Comparison of ENCODE assay signal across 10 cellular contexts in genomic region chr1:155646307-155646706, GRCh38. TPM values are rescaled to one million over a fixed set of nuclear protein-coding genes. Genes with fewer than 3 reads are reported as not detected.
DNase-seq lines count a peak whose midpoint lies in the region; TF ChIP-seq lines count a peak whose summit lies in the region.
"Had no signal": no experiment of that assay in that cellular context is flagged by ENCODE, and none has a peak within 500 bp of the region (broad histone marks: within the 10 kb centered on the region; RNA-seq: fewer than 3 reads in every experiment).

No MANE protein-coding gene starts in this region.

- no peak overlapping the region for H3K4ac ChIP-seq in H9 (ENCODE audit: low read depth, low read length)

- H3K4me2 ChIP-seq in H9 (ENCODE audit: insufficient read depth, insufficient read length, low read length): no peak overlapping the region

- H3K4me3 ChIP-seq in foreskin fibroblast (ENCODE audit: low read depth in 1 of 2, low read length in 2 of 2): no peak overlapping the region
- H3K4me3 ChIP-seq in subcutaneous abdominal adipose tissue (ENCODE audit: low read depth in 1 of 5, low read length in 5 of 5): no peak overlapping the region

- H3K23ac ChIP-seq in H9 (ENCODE audit: insufficient read length, low read depth, low read length): no peak overlapping the region

- DNase-seq in H9: no peak
- DNase-seq in SIG-M5 (lab: John Stamatoyannopoulos, UW): peak; percentile 26
- DNase-seq in foreskin fibroblast: peak; percentile 12 to 37
- no peak for DNase-seq in activated T-helper 1 cell treated with anti-CD3 and anti-CD28 coated beads, Interleukin-12 subunit alpha, Interleukin-12 subunit beta, Interleukin-2, Interleukin-4 antibody, amounts not matched to agents 30 ng/mL and 10 ng/mL and 1 ng/mL, durations not matched to agents 14 hours and 24 hours and 36 hours (ENCODE audit: low spot score)
- DNase-seq in activated CD4-positive, CD25-positive, alpha-beta regulatory T cell (lab: John Stamatoyannopoulos, UW): no peak
- DNase-seq in NCI-H748 treated with DMSO at 0.1 percent for 48 hours (lab: John Stamatoyannopoulos, UW): no peak
- DNase-seq: natural killer cell; stimulated activated CD4-positive, alpha-beta T cell treated with anti-CD3 and anti-CD28 coated beads, Interleukin-12 subunit alpha, Interleukin-12 subunit beta, amount 100 ng/mL, for 4 hours; stimulated activated CD8-positive, alpha-beta memory T cell treated with anti-CD3 and anti-CD28 coated beads, Interleukin-4, amount 100 ng/mL, for 48 hours had no signal

- no peaks in the 10 kb centered on the region for H3K23me2 ChIP-seq in H9 (ENCODE audit: insufficient read length, low read depth, low read length, poor library complexity, severe bottlenecking)

- no peak overlapping the region for H2AFZ ChIP-seq in H9 (ENCODE audit: low read length)

- H3K18ac ChIP-seq in H9 (ENCODE audit: insufficient read length, low read depth, low read length): no peak overlapping the region

- H4K91ac ChIP-seq in H9 (ENCODE audit: insufficient read length, low read depth, low read length): no peak overlapping the region

- H2BK5ac ChIP-seq in H9 (ENCODE audit: insufficient read length, low read length): no peak overlapping the region

- H3K4me1 ChIP-seq in H9 (ENCODE audit: insufficient read depth, low read length) (no peaks in the 10 kb centered on the region), subcutaneous abdominal adipose tissue (ENCODE audit: control insufficient read depth in 5 of 5, insufficient read depth in 5 of 5, low read length in 5 of 5) (peaks cover 4 to 41% (median 38%) of the 10 kb centered on the region in 5 donors)

- H3K9me3 Mint-ChIP-seq in H9: peaks cover 28 to 38% of the 10 kb centered on the region in 2 experiments
- peaks cover 25% of the 10 kb centered on the region for H3K9me3 Mint-ChIP-seq in activated T-helper 1 cell treated with anti-CD3 and anti-CD28 coated beads, Interleukin-12 subunit alpha, Interleukin-12 subunit beta, Interleukin-2, Interleukin-4 antibody, amounts not matched to agents 30 ng/mL and 10 ng/mL and 1 ng/mL, durations not matched to agents 14 hours and 24 hours and 36 hours

- no peaks in the 10 kb centered on the region for H3K79me2 ChIP-seq in H9 (ENCODE audit: insufficient read depth, low read length)

- peaks cover 16 to 33% (median 21%) of the 10 kb centered on the region in 3 experiments for H3K36me3 Mint-ChIP-seq in H9 (ENCODE audit: insufficient read depth in 1 of 3, low read depth in 3 of 3)
- peaks cover 3% of the 10 kb centered on the region for H3K36me3 Mint-ChIP-seq in activated T-helper 1 cell treated with anti-CD3 and anti-CD28 coated beads, Interleukin-12 subunit alpha, Interleukin-12 subunit beta, Interleukin-2, Interleukin-4 antibody, amounts not matched to agents 30 ng/mL and 10 ng/mL and 1 ng/mL, durations not matched to agents 14 hours and 24 hours and 36 hours (ENCODE audit: low read depth)

- H2BK120ac ChIP-seq in H9 (ENCODE audit: low read depth, low read length, poor library complexity, severe bottlenecking): no peak overlapping the region

- intact Hi-C loops in activated T-helper 1 cell treated with anti-CD3 and anti-CD28 coated beads, Interleukin-12 subunit alpha, Interleukin-12 subunit beta, Interleukin-2, Interleukin-4 antibody, amounts not matched to agents 30 ng/mL and 10 ng/mL and 1 ng/mL, durations not matched to agents 14 hours and 24 hours and 36 hours (cut with micrococcal nuclease): no loop called here

- peak overlapping the region in 2 of 3 experiments; percentile 12 to 70; a peak in 2 of 7 replicates for H3K27ac Mint-ChIP-seq in H9
- H3K27ac Mint-ChIP-seq in activated T-helper 1 cell treated with anti-CD3 and anti-CD28 coated beads, Interleukin-12 subunit alpha, Interleukin-12 subunit beta, Interleukin-2, Interleukin-4 antibody, amounts not matched to agents 30 ng/mL and 10 ng/mL and 1 ng/mL, durations not matched to agents 14 hours and 24 hours and 36 hours: no peak overlapping the region
- H3K27ac Mint-ChIP-seq: natural killer cell had no signal

- H3K27me3 Mint-ChIP-seq in H9 (ENCODE audit: low read depth): peaks cover 4% of the 10 kb centered on the region
- no peaks in the 10 kb centered on the region for H3K27me3 Mint-ChIP-seq in activated T-helper 1 cell treated with anti-CD3 and anti-CD28 coated beads, Interleukin-12 subunit alpha, Interleukin-12 subunit beta, Interleukin-2, Interleukin-4 antibody, amounts not matched to agents 30 ng/mL and 10 ng/mL and 1 ng/mL, durations not matched to agents 14 hours and 24 hours and 36 hours (ENCODE audit: insufficient read depth)

- no peak overlapping the region for H2BK15ac ChIP-seq in H9 (ENCODE audit: low read depth, low read length)

- no peak overlapping the region for H3K56ac ChIP-seq in H9 (ENCODE audit: insufficient read length, low read depth, low read length)

- H3K9me3 ChIP-seq in H9 (ENCODE audit: control insufficient read depth, low read depth, low read length) (peaks cover 26% of the 10 kb centered on the region), subcutaneous abdominal adipose tissue (ENCODE audit: control insufficient read depth in 5 of 5, low read length in 5 of 5) (peaks cover 0 to 18% (median 12%) of the 10 kb centered on the region in 5 donors)

- H3K4me1 Mint-ChIP-seq in H9: peaks cover 5 to 9% of the 10 kb centered on the region in 2 experiments
- no peaks in the 10 kb centered on the region for H3K4me1 Mint-ChIP-seq in activated T-helper 1 cell treated with anti-CD3 and anti-CD28 coated beads, Interleukin-12 subunit alpha, Interleukin-12 subunit beta, Interleukin-2, Interleukin-4 antibody, amounts not matched to agents 30 ng/mL and 10 ng/mL and 1 ng/mL, durations not matched to agents 14 hours and 24 hours and 36 hours (ENCODE audit: low read depth)
- H3K4me1 Mint-ChIP-seq: natural killer cell had no signal

- H3K36me3 ChIP-seq in subcutaneous abdominal adipose tissue (ENCODE audit: control insufficient read depth in 5 of 5, insufficient read depth in 5 of 5, low read length in 5 of 5): no peaks in the 10 kb centered on the region

- no peak overlapping the region for H2BK12ac ChIP-seq in H9 (ENCODE audit: insufficient read length, low read depth, low read length)

- H3K14ac ChIP-seq in H9 (ENCODE audit: insufficient read depth, low read length): no peak overlapping the region

- no CpG with 5 or more reads among the region's 2 CpGs for WGBS in H9 (ENCODE audit: extremely low coverage, insufficient read length, low lambda C conversion rate)

- H3K27me3 ChIP-seq in H9 (ENCODE audit: insufficient read depth, low read length): no peaks in the 10 kb centered on the region
- H3K27me3 ChIP-seq in subcutaneous abdominal adipose tissue (ENCODE audit: control insufficient read depth in 5 of 5, insufficient read depth in 4 of 5, low read length in 5 of 5): no peaks in the 10 kb centered on the region

- H3K79me1 ChIP-seq in H9 (ENCODE audit: insufficient read depth, low read depth, low read length, poor library complexity, severe bottlenecking): no peaks in the 10 kb centered on the region

- no peak overlapping the region for H4K8ac ChIP-seq in H9 (replicated peaks; ENCODE audit: insufficient read length, low read depth, low read length)

- H3K9ac ChIP-seq in H9 (ENCODE audit: extremely low read depth, insufficient read length, low read length): no peak overlapping the region
- H3K9ac ChIP-seq in subcutaneous abdominal adipose tissue (ENCODE audit: low read length in 5 of 5): peak overlapping the region in 1 of 5 donors; percentile 44

- H3T11ph ChIP-seq in H9 (ENCODE audit: low read length): no peak overlapping the region

- H2BK20ac ChIP-seq in H9 (ENCODE audit: low read depth, low read length, poor library complexity, severe bottlenecking): no peak overlapping the region

- H4K5ac ChIP-seq in H9 (ENCODE audit: insufficient read length, low read depth, low read length): no peak overlapping the region

- H3K27ac ChIP-seq in H9 (ENCODE audit: insufficient read length, low read depth, low read length) (no peak overlapping the region), subcutaneous abdominal adipose tissue (ENCODE audit: low read depth, low read length) (peak overlapping the region; percentile 39)

- H4K20me1 ChIP-seq in H9 (ENCODE audit: control insufficient read depth, insufficient read depth, insufficient read length): no peaks in the 10 kb centered on the region

- no peak overlapping the region for H2AK5ac ChIP-seq in H9 (ENCODE audit: insufficient read length, low read length)

- TF ChIP-seq CTCF in H9 (conservative IDR thresholded peaks at IDR 0.05) (no peak), foreskin fibroblast (IDR thresholded peaks at IDR 0.05; ENCODE audit: low read depth, low read length) (no peak)

- no peak overlapping the region for H3K4me3 Mint-ChIP-seq in H9
- H3K4me3 Mint-ChIP-seq in activated T-helper 1 cell treated with anti-CD3 and anti-CD28 coated beads, Interleukin-12 subunit alpha, Interleukin-12 subunit beta, Interleukin-2, Interleukin-4 antibody, amounts not matched to agents 30 ng/mL and 10 ng/mL and 1 ng/mL, durations not matched to agents 14 hours and 24 hours and 36 hours: no peak overlapping the region
- H3K4me3 Mint-ChIP-seq: natural killer cell had no signal

RNA-seq across cellular contexts. Expression of gene MSTO1, which starts 36.3 kb away (rescaled TPM):
- total RNA-seq in H9 (2021): 89.5 and 96.2 TPM in 2 replicates
- 102 and 109 TPM in 2 replicates for total RNA-seq in activated T-helper 1 cell treated with anti-CD3 and anti-CD28 coated beads, Interleukin-12 subunit alpha, Interleukin-12 subunit beta, Interleukin-2, Interleukin-4 antibody, amounts not matched to agents 30 ng/mL and 10 ng/mL and 1 ng/mL, durations not matched to agents 14 hours and 24 hours and 36 hours

RNA-seq across cellular contexts. Expression of gene YY1AP1, which starts 42.3 kb away (rescaled TPM):
- total RNA-seq in H9 (2021): 57.5 and 62.0 TPM in 2 replicates
- total RNA-seq in activated T-helper 1 cell treated with anti-CD3 and anti-CD28 coated beads, Interleukin-12 subunit alpha, Interleukin-12 subunit beta, Interleukin-2, Interleukin-4 antibody, amounts not matched to agents 30 ng/mL and 10 ng/mL and 1 ng/mL, durations not matched to agents 14 hours and 24 hours and 36 hours: 62.2 and 64.4 TPM in 2 replicates

RNA-seq across cellular contexts. Expression of gene DAP3, which starts 42.6 kb away (rescaled TPM):
- total RNA-seq in H9 (2021): 113 and 114 TPM in 2 replicates
- 183 and 196 TPM in 2 replicates for total RNA-seq in activated T-helper 1 cell treated with anti-CD3 and anti-CD28 coated beads, Interleukin-12 subunit alpha, Interleukin-12 subunit beta, Interleukin-2, Interleukin-4 antibody, amounts not matched to agents 30 ng/mL and 10 ng/mL and 1 ng/mL, durations not matched to agents 14 hours and 24 hours and 36 hours

Comparison
In these comparisons a context has a peak if more than half of its experiments do, and no peak if none do; other contexts are left out.
1. DNase-seq: peak in SIG-M5 (single experiment) and foreskin fibroblast (2 of 2); none in H9 (single experiment), activated T-helper 1 cell treated with anti-CD3 and anti-CD28 coated beads, Interleukin-12 subunit alpha, Interleukin-12 subunit beta, Interleukin-2, Interleukin-4 antibody, amounts not matched to agents 30 ng/mL and 10 ng/mL and 1 ng/mL, durations not matched to agents 14 hours and 24 hours and 36 hours (single experiment), activated CD4-positive, CD25-positive, alpha-beta regulatory T cell (0 of 4) and NCI-H748 treated with DMSO at 0.1 percent for 48 hours (single experiment).